In the genomic region with DNA sequence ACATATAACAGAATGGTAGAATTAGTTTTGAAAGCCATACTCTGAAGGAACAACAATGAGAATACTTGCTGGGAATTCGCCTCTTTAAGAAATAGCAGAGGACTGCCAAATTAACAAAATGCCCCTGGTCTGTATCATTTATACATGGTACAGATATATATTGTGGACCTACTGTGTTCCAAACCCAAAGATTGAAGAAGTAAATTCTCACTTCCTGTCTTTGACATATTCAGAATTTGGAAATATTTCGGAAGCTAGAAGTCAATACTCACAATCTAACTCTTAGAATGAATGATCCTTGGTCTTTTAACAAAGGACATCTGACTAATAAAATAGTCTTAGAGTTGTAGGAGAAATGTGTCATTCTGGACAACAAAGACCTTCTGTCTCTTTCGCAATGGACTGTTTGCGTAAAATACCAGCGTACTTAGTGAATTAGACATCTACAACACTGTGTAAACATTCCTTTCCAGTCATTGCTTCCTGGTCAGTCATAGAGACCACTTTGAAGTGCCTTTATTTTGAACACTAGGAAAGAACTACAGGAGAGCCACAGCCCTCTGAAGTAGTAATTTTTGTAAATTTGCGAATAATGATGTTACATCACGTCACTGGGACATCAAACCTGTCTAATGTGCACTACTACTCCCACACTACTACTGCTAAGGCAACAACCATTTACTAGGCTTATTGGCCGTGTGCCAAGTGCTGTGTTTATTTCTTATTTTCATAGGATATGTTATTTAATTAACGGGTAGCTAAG, we compare ENCODE assay signal across 15 cellular contexts.
DNase-seq lines count a peak whose midpoint lies in the region; ATAC-seq and TF ChIP-seq lines count a peak whose summit lies in the region.
"Had no signal": no experiment of that assay in that cellular context is flagged by ENCODE, and none has a peak within 500 bp of the region (broad histone marks: within the 10 kb centered on the region; RNA-seq: fewer than 3 reads in every experiment).

No MANE protein-coding gene starts in this region.

- no peaks in the 10 kb centered on the region for H4K20me1 ChIP-seq in GM23248 (ENCODE audit: insufficient read depth)

- no TSS peak for BruUV-seq in Panc1 (replicated peaks; lab: Mats Ljungman, UMichigan)

- H3K9me3 ChIP-seq in GM23248 (ENCODE audit: low read depth) (no peaks in the 10 kb centered on the region), Panc1 (ENCODE audit: control insufficient read depth, insufficient read depth, low read depth, low read length) (no peaks in the 10 kb centered on the region), left ventricle myocardium inferior (replicated peaks) (no peaks in the 10 kb centered on the region), gastroesophageal sphincter (no peaks in the 10 kb centered on the region)
- H3K9me3 ChIP-seq: vagina had no signal

- H3K36me3 ChIP-seq in GM23248 (ENCODE audit: low read depth) (no peaks in the 10 kb centered on the region), Panc1 (ENCODE audit: control insufficient read depth, insufficient read depth, low read length) (no peaks in the 10 kb centered on the region), left ventricle myocardium inferior (no peaks in the 10 kb centered on the region), gastroesophageal sphincter (no peaks in the 10 kb centered on the region)
- H3K36me3 ChIP-seq: vagina had no signal

- POLR2A ChIA-PET in Panc1 (lab: Charles Lee): no interaction called here

- H3K4me1 ChIP-seq in GM23248 (ENCODE audit: insufficient read depth) (0 out of 2 replicates have a peak, but pooled peaks cover 3% of the 10 kb centered on the region), Panc1 (ENCODE audit: control insufficient read depth, insufficient read depth, low read length) (no peaks in the 10 kb centered on the region), left ventricle myocardium inferior (no peaks in the 10 kb centered on the region), gastroesophageal sphincter (no peaks in the 10 kb centered on the region)
- H3K4me1 ChIP-seq: vagina had no signal

- H3K4me3 ChIP-seq in GM23248 (no peak overlapping the region), Panc1 (ENCODE audit: low read depth in 2 of 2, low read length in 2 of 2) (no peak overlapping the region), fibroblast of mammary gland (ENCODE audit: control insufficient read depth, low read depth, low read length) (no peak overlapping the region), left ventricle myocardium inferior (no peak overlapping the region), gastroesophageal sphincter (no peak overlapping the region)
- H3K4me3 ChIP-seq: vagina had no signal

- ATAC-seq in Panc1: no peak
- ATAC-seq in gastroesophageal sphincter: no peak
- no peak for ATAC-seq in GM18867 (IDR thresholded peaks at IDR 0.05; ENCODE audit: unreplicated experiment)
- ATAC-seq: activated CD8-positive, alpha-beta T cell treated with anti-CD3 and anti-CD28 coated beads for 36 hours had no signal

- TF ChIP-seq EP300 in gastroesophageal sphincter (IDR thresholded peaks at IDR 0.05): no peak

- H3K79me2 ChIP-seq in GM23248 (ENCODE audit: insufficient read depth): no peaks in the 10 kb centered on the region

- in situ Hi-C loops in GM23248 (cut with MboI): no loop called here
- in situ Hi-C loops in Panc1 (cut with HindIII; ENCODE audit: low pct_unique_long_range_greater_than_20kb, low sequenced_read_pairs): no loop called here

- WGBS in GM23248 (ENCODE audit: low coverage in 1 of 2, low lambda C conversion rate in 2 of 2, missing lambda C conversion rate in 2 of 2), 2 experiments: 31 to 32% methylated on average over 9 of the region's 9 CpGs
- WGBS in gastroesophageal sphincter (ENCODE audit: low coverage in 1 of 2), 2 donors: 60 to 74% methylated on average over 9 of the region's 9 CpGs

- H3K9me2 ChIP-seq in GM23248 (ENCODE audit: insufficient read depth): no peaks in the 10 kb centered on the region

- no peaks in the 10 kb centered on the region for H3F3A ChIP-seq in GM23248 (ENCODE audit: insufficient read depth)

- no peak overlapping the region for H2AFZ ChIP-seq in GM23248

- no peak for TF ChIP-seq CTCF in Panc1 (IDR thresholded peaks at IDR 0.05)
- no peak for TF ChIP-seq CTCF in fibroblast of mammary gland (conservative IDR thresholded peaks at IDR 0.05; ENCODE audit: control insufficient read depth, insufficient read depth, low read depth, low read length)
- TF ChIP-seq CTCF in left ventricle myocardium inferior (IDR thresholded peaks at IDR 0.05; ENCODE audit: borderline replicate concordance): no peak
- TF ChIP-seq CTCF in gastroesophageal sphincter (IDR thresholded peaks at IDR 0.05): no peak

- no peak overlapping the region for H3K9ac ChIP-seq in GM23248

- intact Hi-C loops in Panc1 (cut with micrococcal nuclease; ENCODE audit: unreplicated experiment): no loop called here
- intact Hi-C loops in left ventricle myocardium inferior (cut with micrococcal nuclease): no loop called here

- DNase-seq in GM23248: peak; percentile 83
- DNase-seq in Panc1 (ENCODE audit: low read depth, low spot score): peak; percentile 71
- DNase-seq in fibroblast of mammary gland (ENCODE audit: low read depth): peak; percentile 99
- DNase-seq in renal cortical epithelial cell (ENCODE audit: low read depth): peak; percentile 99
- no peak for DNase-seq in EL
- DNase-seq in left ventricle myocardium inferior: no peak
- DNase-seq: activated CD8-positive, alpha-beta T cell treated with anti-CD3 and anti-CD28 coated beads for 36 hours; activated naive CD4-positive, alpha-beta T cell treated with anti-CD3 and anti-CD28 coated beads, Interleukin-2, amount 10 ng/mL, durations not matched to agents 7 days and 5 days; cortex of kidney; H7; hippocampal formation; NCI-H345 had no signal

- H3K27me3 ChIP-seq in GM23248 (replicated peaks; ENCODE audit: insufficient read depth): no peaks in the 10 kb centered on the region
- H3K27me3 ChIP-seq in Panc1 (ENCODE audit: control insufficient read depth, insufficient read depth, low read length): no peaks in the 10 kb centered on the region
- no peaks in the 10 kb centered on the region for H3K27me3 ChIP-seq in left ventricle myocardium inferior (ENCODE audit: low read depth)
- peaks cover 3% of the 10 kb centered on the region for H3K27me3 ChIP-seq in gastroesophageal sphincter
- H3K27me3 ChIP-seq: vagina had no signal

- no peak overlapping the region for H3K4me2 ChIP-seq in GM23248 (ENCODE audit: unreplicated experiment)

- TF ChIP-seq POLR2A in gastroesophageal sphincter (IDR thresholded peaks at IDR 0.05): no peak

- CTCF ChIA-PET in Panc1 (lab: Charles Lee): no interaction called here

- H3K27ac ChIP-seq in GM23248 (no peak overlapping the region; the same call in 1 of the 2 replicates), Panc1 (ENCODE audit: low read length) (no peak overlapping the region), left ventricle myocardium inferior (replicated peaks) (no peak overlapping the region), gastroesophageal sphincter (no peak overlapping the region)
- H3K27ac ChIP-seq: vagina had no signal

Comparison
In these comparisons a context has a peak if more than half of its experiments do, and no peak if none do; other contexts are left out.
1. DNase-seq: peak in GM23248 (single experiment), Panc1 (single experiment), fibroblast of mammary gland (single experiment) and renal cortical epithelial cell (single experiment); none in EL (single experiment) and left ventricle myocardium inferior (single experiment).